In genomic region chr17:2107050-2107449, GRCh38 we compare ENCODE assay signal across 21 cellular contexts. TPM values are rescaled to one million over a fixed set of nuclear protein-coding genes. Genes with fewer than 3 reads are reported as not detected.
DNase-seq lines count a peak whose midpoint lies in the region; ATAC-seq, FAIRE-seq and TF ChIP-seq lines count a peak whose summit lies in the region.
"Had no signal": no experiment of that assay in that cellular context is flagged by ENCODE, and none has a peak within 500 bp of the region (broad histone marks: within the 10 kb centered on the region; RNA-seq: fewer than 3 reads in every experiment).

No MANE protein-coding gene starts in this region.

- H3K36me3 ChIP-seq in BLaER1: peaks cover 35% of the 10 kb centered on the region
- H3K36me3 ChIP-seq in astrocyte (ENCODE audit: insufficient read depth, low read length): no peaks in the 10 kb centered on the region
- no peaks in the 10 kb centered on the region for H3K36me3 ChIP-seq in right lobe of liver
- H3K36me3 ChIP-seq in skeletal muscle tissue (ENCODE audit: control insufficient read depth in 3 of 3, insufficient read depth in 3 of 3, low read length in 3 of 3): no peaks in the 10 kb centered on the region

- no peak overlapping the region for H3K9ac ChIP-seq in BLaER1
- no peak overlapping the region for H3K9ac ChIP-seq in astrocyte (ENCODE audit: low read length)
- peak overlapping the region in 1 of 3 donors; percentile 1 for H3K9ac ChIP-seq in skeletal muscle tissue (ENCODE audit: low read depth in 1 of 3, low read length in 3 of 3)

- no peak for FAIRE-seq in astrocyte (lab: Jason Lieb, UNC)

- H3K27ac Mint-ChIP-seq in astrocyte (ENCODE audit: unreplicated experiment): peak overlapping the region; percentile 72
- H3K27ac Mint-ChIP-seq: activated T-cell treated with anti-CD3 and anti-CD28 coated beads, Interleukin-2, amount 50 U/mL, for 24 hours had no signal

- H3K4me1 ChIP-seq in BLaER1: peaks cover 21% of the 10 kb centered on the region
- H3K4me1 ChIP-seq in astrocyte (ENCODE audit: insufficient read depth, low read length): peaks cover 16% of the 10 kb centered on the region
- no peaks in the 10 kb centered on the region for H3K4me1 ChIP-seq in right lobe of liver
- H3K4me1 ChIP-seq in skeletal muscle tissue (ENCODE audit: control insufficient read depth in 3 of 3, insufficient read depth in 3 of 3, low read length in 3 of 3): peaks cover 19% of the 10 kb centered on the region in 3 donors

- H3K27ac ChIP-seq in BLaER1 (no peak overlapping the region), astrocyte (ENCODE audit: low read depth, low read length) (no peak overlapping the region), right lobe of liver (peak overlapping the region in 2 of 3 donors; percentile 10 to 26), skeletal muscle tissue (ENCODE audit: low read depth, low read length) (peak overlapping the region; percentile 57)
- H3K27ac ChIP-seq: C4-2B, epithelial cell of prostate, SK-N-MC had no signal

- peaks cover 41% of the 10 kb centered on the region for H3K4me1 Mint-ChIP-seq in astrocyte (ENCODE audit: low read depth, unreplicated experiment)

- peak in 1 of 4 donors; percentile 21 for ATAC-seq in right lobe of liver
- no peak for ATAC-seq in GM19351 (IDR thresholded peaks at IDR 0.05; ENCODE audit: unreplicated experiment)

- no peaks in the 10 kb centered on the region for H3K79me2 ChIP-seq in astrocyte (ENCODE audit: insufficient read depth, low read length)

- 0 out of 2 replicates have a peak, but pooled peaks cover 6% of the 10 kb centered on the region for H4K20me1 ChIP-seq in BLaER1
- no peaks in the 10 kb centered on the region for H4K20me1 ChIP-seq in astrocyte (ENCODE audit: insufficient read depth, low read length)

- TF ChIP-seq POLR2A in right lobe of liver (IDR thresholded peaks at IDR 0.05): no peak

- WGBS in right lobe of liver (ENCODE audit: insufficient coverage, low coverage, low lambda C conversion rate, missing lambda C conversion rate): 80% methylated on average over 1 of the region's 2 CpGs

- H3K4me2 ChIP-seq in BLaER1 (peak overlapping the region; percentile 3; the same call in 1 of the 2 replicates), astrocyte (ENCODE audit: low read length) (no peak overlapping the region)

- no peak overlapping the region for H3K4me3 ChIP-seq in BLaER1
- no peak overlapping the region for H3K4me3 ChIP-seq in astrocyte (ENCODE audit: insufficient read depth, low read depth, low read length)
- no peak overlapping the region for H3K4me3 ChIP-seq in right lobe of liver
- no peak overlapping the region for H3K4me3 ChIP-seq in skeletal muscle tissue (ENCODE audit: low read length in 3 of 3)
- H3K4me3 ChIP-seq: SK-N-MC had no signal

- no peaks in the 10 kb centered on the region for H3K9me3 Mint-ChIP-seq in astrocyte (ENCODE audit: unreplicated experiment)
- H3K9me3 Mint-ChIP-seq: activated T-cell treated with anti-CD3 and anti-CD28 coated beads, Interleukin-2, amount 50 U/mL, for 24 hours; immature natural killer cell; T-helper 2 cell treated with Interferon-gamma antibody and Interleukin-4, amounts not matched to agents 5 μg/mL and 100 μg/mL, for 36 hours had no signal

- no peak overlapping the region for H3K4me3 Mint-ChIP-seq in astrocyte (ENCODE audit: unreplicated experiment)
- H3K4me3 Mint-ChIP-seq: activated T-cell treated with anti-CD3 and anti-CD28 coated beads, Interleukin-2, amount 50 U/mL, for 24 hours; immature natural killer cell; T-helper 2 cell treated with Interferon-gamma antibody and Interleukin-4, amounts not matched to agents 5 μg/mL and 100 μg/mL, for 36 hours had no signal

- no peak overlapping the region for H2AFZ ChIP-seq in astrocyte (ENCODE audit: low read depth, low read length)

- H3K9me3 ChIP-seq in BLaER1 (no peaks in the 10 kb centered on the region), astrocyte (ENCODE audit: insufficient read depth, low read depth, low read length) (no peaks in the 10 kb centered on the region), right lobe of liver (no peaks in the 10 kb centered on the region), skeletal muscle tissue (ENCODE audit: control insufficient read depth in 3 of 3, low read length in 3 of 3) (no peaks in the 10 kb centered on the region)

- H3K27me3 ChIP-seq in BLaER1 (no peaks in the 10 kb centered on the region), astrocyte (ENCODE audit: insufficient read depth, low read length) (no peaks in the 10 kb centered on the region), right lobe of liver (no peaks in the 10 kb centered on the region), skeletal muscle tissue (ENCODE audit: control insufficient read depth in 3 of 3, insufficient read depth in 3 of 3, low read length in 3 of 3) (no peaks in the 10 kb centered on the region)

- peaks cover 12% of the 10 kb centered on the region for H3K36me3 Mint-ChIP-seq in astrocyte (ENCODE audit: low read depth, unreplicated experiment)

- H3K27me3 Mint-ChIP-seq in astrocyte (ENCODE audit: low read depth, unreplicated experiment): no peaks in the 10 kb centered on the region
- H3K27me3 Mint-ChIP-seq: activated T-cell treated with anti-CD3 and anti-CD28 coated beads, Interleukin-2, amount 50 U/mL, for 24 hours had no signal

- DNase-seq in astrocyte (ENCODE audit: low read depth) (no peak), right lobe of liver (peak in 1 of 3 donors; percentile 15), NCI-H1417 treated with DMSO at 0.1 percent for 48 hours (lab: John Stamatoyannopoulos, UW) (no peak), GM03348 (ENCODE audit: low spot score) (no peak)
- DNase-seq in activated CD4-positive, CD25-positive, alpha-beta regulatory T cell treated with anti-CD3 and anti-CD28 coated beads, Interleukin-2, amount 50 U/mL, for 72 hours: no peak
- DNase-seq: activated CD4-positive, alpha-beta T cell treated with anti-CD3 and anti-CD28 coated beads for 48 hours; activated naive CD4-positive, alpha-beta T cell treated with Interleukin-2 at 50 U/mL for 16 hours; activated T-cell treated with anti-CD3 and anti-CD28 coated beads, Interleukin-2, amount 50 U/mL, for 24 hours; HCEC 1CT; hippocampal formation; immature natural killer cell; NCI-H187 treated with DMSO at 0.1 percent for 48 hours; NCI-H526 treated with DMSO at 0.1 percent for 48 hours; RPMI8226 had no signal

- TF ChIP-seq CTCF in astrocyte (IDR thresholded peaks at IDR 0.05; ENCODE audit: insufficient read depth, low read depth, low read length) (no peak), right lobe of liver (IDR thresholded peaks at IDR 0.05) (no peak)

- intact Hi-C loops in right lobe of liver (cut with DNase I): loop anchor here in 1 of 2 donors (10.0 kb wide), 1 partner anchor 128 kb away; no protein-coding TSS in a partner anchor

RNA-seq across cellular contexts. Expression of gene HIC1, which starts 52.1 kb away (rescaled TPM):
- total RNA-seq in astrocyte (9.0 and 14.5 TPM in 2 replicates), right lobe of liver (10 to 100 TPM in 2 of 6 experiments, 1 to 10 TPM in 4; 4.7 to 14.8 (median 6.1) TPM), skeletal muscle tissue (23.5 TPM)

Comparison
In these comparisons a context has a peak if more than half of its experiments do, and no peak if none do; other contexts are left out.
1. H3K27ac ChIP-seq: peak in right lobe of liver (2 of 3) and skeletal muscle tissue (single experiment); none in BLaER1 (single experiment) and astrocyte (single experiment).